In genomic region chr14:61713724-61714437, GRCh38 we compare ENCODE assay signal across 18 cellular contexts. TPM values are rescaled to one million over a fixed set of nuclear protein-coding genes. Genes with fewer than 3 reads are reported as not detected.
DNase-seq lines count a peak whose midpoint lies in the region; ATAC-seq, FAIRE-seq and TF ChIP-seq lines count a peak whose summit lies in the region.
"Had no signal": no experiment of that assay in that cellular context is flagged by ENCODE, and none has a peak within 500 bp of the region (broad histone marks: within the 10 kb centered on the region; RNA-seq: fewer than 3 reads in every experiment).

No MANE protein-coding gene starts in this region.

- TF ChIP-seq RAD21 in GM12878 (IDR thresholded peaks at IDR 0.05; ENCODE audit: insufficient read depth, low read depth, low read length): no peak

- TF ChIP-seq CTCF in GM12878 (IDR thresholded peaks at IDR 0.05 in 2 of 3, conservative IDR thresholded peaks at IDR 0.05 in 1 of 3; ENCODE audit: control insufficient read depth in 2 of 3, extremely low read depth in 1 of 3, insufficient read depth in 1 of 3, low read depth in 3 of 3, low read length in 3 of 3) (no peak), neutrophil (IDR thresholded peaks at IDR 0.05) (no peak)

- peaks cover 99% of the 10 kb centered on the region for H3K79me2 ChIP-seq in GM12878 (ENCODE audit: control insufficient read depth, insufficient read depth, low read length)

- no peak overlapping the region for H3K9ac ChIP-seq in GM12878 (ENCODE audit: control insufficient read depth, insufficient read depth, low read length)
- H3K9ac ChIP-seq: SK-N-SH had no signal

- in situ Hi-C loops in GM12878 (cut with MboI): no loop called here

- SMC1A ChIA-PET in GM12878 (lab: Charles Lee; ENCODE audit: uncharacterized antibody, unreplicated experiment): interaction anchor here (0.6 to 9.5 kb wide), 16 partner anchors 9 to 242 kb away, joined by 3 to 114 read pairs (median 3); partner anchors contain the start of genes HIF1A and SNAPC1

- H3K4me1 Mint-ChIP-seq in activated CD4-positive, alpha-beta T cell treated with anti-CD3 and anti-CD28 coated beads for 36 hours: peaks cover 94% of the 10 kb centered on the region

- H3K4me2 ChIP-seq in GM12878 (ENCODE audit: control insufficient read depth, insufficient read depth): peak overlapping the region; percentile 47
- H3K4me2 ChIP-seq: SK-N-SH had no signal

- H3K9me3 Mint-ChIP-seq in activated CD4-positive, alpha-beta T cell treated with anti-CD3 and anti-CD28 coated beads for 36 hours (ENCODE audit: low read depth): no peaks in the 10 kb centered on the region
- H3K9me3 Mint-ChIP-seq: effector memory CD8-positive, alpha-beta T cell had no signal

- H3K4me1 ChIP-seq in GM12878 (ENCODE audit: control insufficient read depth, insufficient read depth, low read length): peaks cover 42% of the 10 kb centered on the region
- peaks cover 44 to 79% of the 10 kb centered on the region in 2 experiments for H3K4me1 ChIP-seq in neutrophil (ENCODE audit: control insufficient read depth in 1 of 2, insufficient read depth in 1 of 2, low read depth in 1 of 2, low read length in 1 of 2)

- H3K9me3 ChIP-seq in GM12878 (replicated peaks; ENCODE audit: control insufficient read depth, insufficient read depth, low read length): no peaks in the 10 kb centered on the region; the same call in 2 of the 3 replicates
- H3K9me3 ChIP-seq in neutrophil: no peaks in the 10 kb centered on the region
- H3K9me3 ChIP-seq: breast epithelium, SK-N-SH had no signal

- peaks cover 3% of the 10 kb centered on the region; the same call in 1 of the 2 replicates for H4K20me1 ChIP-seq in GM12878 (ENCODE audit: control insufficient read depth, insufficient read depth)

- H3K27ac ChIP-seq in GM12878 (ENCODE audit: control insufficient read depth, insufficient read depth) (no peak overlapping the region), neutrophil (peak overlapping the region; percentile 50)
- H3K27ac ChIP-seq: breast epithelium, WERI-Rb-1 had no signal

- TF ChIP-seq POLR2A in GM12878 (IDR thresholded peaks at IDR 0.05; ENCODE audit: low read depth, low read length): no peak

- H3K4me3 Mint-ChIP-seq in activated CD4-positive, alpha-beta T cell treated with anti-CD3 and anti-CD28 coated beads for 36 hours: no peak overlapping the region
- H3K4me3 Mint-ChIP-seq: effector memory CD8-positive, alpha-beta T cell had no signal

- H3K27me3 Mint-ChIP-seq in activated CD4-positive, alpha-beta T cell treated with anti-CD3 and anti-CD28 coated beads for 36 hours: no peaks in the 10 kb centered on the region
- H3K27me3 Mint-ChIP-seq: effector memory CD8-positive, alpha-beta T cell had no signal

- intact Hi-C loops in activated CD4-positive, alpha-beta T cell treated with anti-CD3 and anti-CD28 coated beads for 36 hours (cut with DNase I, micrococcal nuclease): loop anchor here (2.0 to 5.0 kb wide), 2 partner anchors 17 to 252 kb away; no protein-coding TSS in a partner anchor
- intact Hi-C loops in GM12878 (cut with micrococcal nuclease; ENCODE audit: unreplicated experiment): no loop called here

- BruUV-seq in GM12878 (replicated peaks; lab: Mats Ljungman, UMichigan): no TSS peak

- DNase-seq in activated CD4-positive, alpha-beta T cell treated with anti-CD3 and anti-CD28 coated beads for 36 hours: no peak
- no peak for DNase-seq in activated CD4-positive, alpha-beta T cell treated with anti-CD3 and anti-CD28 coated beads for 48 hours
- DNase-seq in HTR-8/SVneo (ENCODE audit: insufficient read length, low spot score) (no peak), GM12878 (ENCODE audit: low read depth, low spot score) (no peak), SHP77 (lab: John Stamatoyannopoulos, UW) (no peak), DMS 273 (lab: John Stamatoyannopoulos, UW; ENCODE audit: unreplicated experiment) (no peak)
- DNase-seq: 8988T; COR-L47; effector memory CD8-positive, alpha-beta T cell; glutamatergic neuron; left colon; NCI-H1092; NCI-H226; SK-N-SH; WERI-Rb-1 had no signal

- no peak for TF ChIP-seq EP300 in GM12878 (IDR thresholded peaks at IDR 0.05; ENCODE audit: borderline replicate concordance in 1 of 2, control insufficient read depth in 1 of 2, low read depth in 2 of 2, low read length in 2 of 2)

- H3K27me3 ChIP-seq in GM12878 (replicated peaks in 1 of 2; ENCODE audit: control insufficient read depth in 2 of 2, insufficient read depth in 2 of 2, low read length in 1 of 2): no peaks in the 10 kb centered on the region
- H3K27me3 ChIP-seq in neutrophil: no peaks in the 10 kb centered on the region
- H3K27me3 ChIP-seq: breast epithelium had no signal

- FAIRE-seq in HTR-8/SVneo (lab: Jason Lieb, UNC): peak; percentile 55
- FAIRE-seq in GM12878 (lab: Jason Lieb, UNC): no peak

- H3K36me3 ChIP-seq in GM12878 (ENCODE audit: control insufficient read depth in 2 of 2, insufficient read depth in 2 of 2, low read length in 1 of 2): peaks cover 0 to 7% of the 10 kb centered on the region in 2 experiments; a peak in 1 of 4 replicates
- no peaks in the 10 kb centered on the region for H3K36me3 ChIP-seq in neutrophil
- H3K36me3 ChIP-seq: breast epithelium, WERI-Rb-1 had no signal

- POLR2A ChIA-PET in activated CD4-positive, alpha-beta T cell treated with anti-CD3 and anti-CD28 coated beads for 36 hours (lab: Charles Lee): interaction anchor here (0.6 kb wide), 1 partner anchor 32 kb away, joined by 3 read pairs; no protein-coding TSS in a partner anchor
- POLR2A ChIA-PET in GM12878 (lab: Charles Lee): interaction anchor here (0.6 to 1.3 kb wide), 7 partner anchors 8 to 324 kb away, joined by 3 to 6 read pairs (median 3); no protein-coding TSS in a partner anchor

- no peak overlapping the region for H3K4me3 ChIP-seq in GM12878
- no peak overlapping the region for H3K4me3 ChIP-seq in neutrophil (ENCODE audit: low read depth in 1 of 2, low read length in 1 of 2)
- H3K4me3 ChIP-seq: breast epithelium had no signal

- WGBS in GM12878 (ENCODE audit: insufficient coverage, insufficient replicate concordance, low lambda C conversion rate, missing lambda C conversion rate): 61% methylated on average over 4 of the region's 4 CpGs

- H3K27ac Mint-ChIP-seq in activated CD4-positive, alpha-beta T cell treated with anti-CD3 and anti-CD28 coated beads for 36 hours: peak overlapping the region; percentile 63

- CTCF ChIA-PET in activated CD4-positive, alpha-beta T cell treated with anti-CD3 and anti-CD28 coated beads for 36 hours (lab: Charles Lee): interaction anchor here (0.6 to 5.8 kb wide), 3 partner anchors 14 to 244 kb away, joined by 3 to 14 read pairs (median 4); no protein-coding TSS in a partner anchor
- CTCF ChIA-PET in GM12878 (lab: Yijun Ruan, JAX): interaction anchor here (0.5 to 1.8 kb wide), 3 partner anchors 17 to 152 kb away, joined by 3 to 6 read pairs (median 4); no protein-coding TSS in a partner anchor

- no peak overlapping the region for H2AFZ ChIP-seq in GM12878 (ENCODE audit: control insufficient read depth, low read depth, low read length)

- ATAC-seq in activated CD4-positive, alpha-beta T cell treated with anti-CD3 and anti-CD28 coated beads for 36 hours: no peak
- ATAC-seq in GM12878 (no peak), GM18868 (IDR thresholded peaks at IDR 0.05; ENCODE audit: unreplicated experiment) (no peak)
- ATAC-seq: effector memory CD8-positive, alpha-beta T cell; left colon had no signal

- RAD21 ChIA-PET in GM12878 (lab: Charles Lee; ENCODE audit: unreplicated experiment): interaction anchor here (0.9 to 5.1 kb wide), 4 partner anchors 9 to 161 kb away, joined by 4 to 28 read pairs (median 5); no protein-coding TSS in a partner anchor

- H3K36me3 Mint-ChIP-seq in activated CD4-positive, alpha-beta T cell treated with anti-CD3 and anti-CD28 coated beads for 36 hours (ENCODE audit: low read depth): peaks cover 21% of the 10 kb centered on the region

TF ChIP-seq in GM12878, 131 proteins besides CTCF, POLR2A, EP300 and RAD21 (continues in another document):
- no peak for TF ChIP-seq ZNF24 (IDR thresholded peaks at IDR 0.05)

RNA-seq across cellular contexts. Expression of gene HIF1A, which starts 18.6 kb away (rescaled TPM):
- 100 to 1,000 TPM; 196 to 329 TPM for total RNA-seq in activated CD4-positive, alpha-beta T cell treated with anti-CD3 and anti-CD28 coated beads for 36 hours
- total RNA-seq in GM12878 (2013; cell fraction: nucleolus; rRNA removed): 247 and 270 TPM in 2 replicates
- total RNA-seq in GM12878 (2014; rRNA removed) (89.4 and 91.4 TPM in 2 replicates), GM12878 (2014; rRNA removed; fragmentation: Illumina TruSeq; extraction: Trizol) (90.7 and 91.9 TPM in 2 replicates), GM12878 (2021) (80.7 and 84.4 TPM in 2 replicates)
- polyA plus RNA-seq in GM12878 (2011; ENCODE audit: low read depth): 22.3 TPM
- polyA plus RNA-seq in GM12878 (2011; rRNA removed) (97.0 and 107 TPM in 2 replicates), GM12878 (2014; fragmentation: Illumina TruSeq; extraction: Trizol) (83.3 and 103 TPM in 2 replicates), GM12878 (2014; fragmentation: Nextera tagmentation; extraction: Ambion mirVana) (10 to 100 TPM; 18.3 to 22.3 TPM), GM12878 (2014; rRNA removed) (51.9 and 65.7 TPM in 2 replicates), GM12878 (2016; fragmentation: Nextera tagmentation; extraction: Ambion mirVana) (10 to 100 TPM; 66.7 to 69.9 TPM)
- polyA plus RNA-seq in GM12878 (2011; cell fraction: cytosol; rRNA removed): 37.8 and 42.2 TPM in 2 replicates
- polyA plus RNA-seq in GM12878 (2011; cell fraction: nucleus; rRNA removed): 38.9 and 57.4 TPM in 2 replicates
- polyA plus RNA-seq in GM12878 (2012): 32.0 and 35.6 TPM in 2 replicates
- 55.7 and 109 TPM in 2 replicates for polyA minus RNA-seq in GM12878 (2011; rRNA and poly(A)+ RNA removed)
- polyA minus RNA-seq in GM12878 (2011; cell fraction: cytosol; rRNA and poly(A)+ RNA removed): 47.4 and 47.5 TPM in 2 replicates
- polyA minus RNA-seq in GM12878 (2011; cell fraction: nucleus; rRNA and poly(A)+ RNA removed): 58.2 and 99.9 TPM in 2 replicates

RNA-seq across cellular contexts. Expression of gene SNAPC1, which starts 48.3 kb away (rescaled TPM):
- 10 to 100 TPM; 10.5 to 11.2 TPM for total RNA-seq in activated CD4-positive, alpha-beta T cell treated with anti-CD3 and anti-CD28 coated beads for 36 hours
- 13.3 and 15.0 TPM in 2 replicates for total RNA-seq in GM12878 (2013; cell fraction: nucleolus; rRNA removed)
- total RNA-seq in GM12878 (2014; rRNA removed) (4.5 and 4.9 TPM in 2 replicates), GM12878 (2014; rRNA removed; fragmentation: Illumina TruSeq; extraction: Trizol) (8.1 and 9.9 TPM in 2 replicates), GM12878 (2021) (4.5 and 4.7 TPM in 2 replicates)
- polyA plus RNA-seq in GM12878 (2011; ENCODE audit: low read depth): 1.8 TPM
- polyA plus RNA-seq in GM12878 (2011; rRNA removed) (12.0 and 22.9 TPM in 2 replicates), GM12878 (2014; fragmentation: Illumina TruSeq; extraction: Trizol) (7.9 and 9.6 TPM in 2 replicates), GM12878 (2014; fragmentation: Nextera tagmentation; extraction: Ambion mirVana) (1 to 10 TPM; 5.2 to 7.0 TPM), GM12878 (2014; rRNA removed) (3.6 and 5.6 TPM in 2 replicates), GM12878 (2016; fragmentation: Nextera tagmentation; extraction: Ambion mirVana) (10 to 100 TPM in 1 of 2 experiments, 1 to 10 TPM in 1; 9.0 to 10.1 TPM)
- polyA plus RNA-seq in GM12878 (2011; cell fraction: cytosol; rRNA removed): 4.4 and 6.9 TPM in 2 replicates
- polyA plus RNA-seq in GM12878 (2011; cell fraction: nucleus; rRNA removed): 3.6 and 4.2 TPM in 2 replicates
- polyA plus RNA-seq in GM12878 (2012): 2.8 and 6.6 TPM in 2 replicates
- polyA minus RNA-seq in GM12878 (2011; rRNA and poly(A)+ RNA removed): 2.0 and 2.6 TPM in 2 replicates
- polyA minus RNA-seq in GM12878 (2011; cell fraction: cytosol; rRNA and poly(A)+ RNA removed): 2.4 and 3.1 TPM in 2 replicates
- 1.8 and 2.1 TPM in 2 replicates for polyA minus RNA-seq in GM12878 (2011; cell fraction: nucleus; rRNA and poly(A)+ RNA removed)
